ENCODE assay signal across 25 cellular contexts in the genomic region with DNA sequence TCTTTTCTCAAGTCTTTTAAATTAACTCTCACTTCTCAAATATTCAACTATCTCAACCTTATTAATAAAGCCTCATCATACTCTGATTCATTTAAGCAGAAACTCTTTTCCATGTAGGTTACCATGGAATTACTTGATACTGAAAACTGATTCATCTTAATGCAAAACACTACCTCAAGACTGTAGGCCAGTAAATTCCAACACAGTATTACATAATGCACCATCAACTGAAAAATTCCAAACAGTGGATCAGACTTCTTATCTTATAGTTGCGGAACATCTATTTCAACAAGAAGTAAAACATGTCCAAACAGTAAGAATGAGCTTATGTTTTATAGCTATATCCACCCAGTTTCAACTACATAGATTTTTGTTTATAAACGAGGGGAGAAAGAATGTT.
DNase-seq lines count a peak whose midpoint lies in the region; ATAC-seq and TF ChIP-seq lines count a peak whose summit lies in the region.
"Had no signal": no experiment of that assay in that cellular context is flagged by ENCODE, and none has a peak within 500 bp of the region (broad histone marks: within the 10 kb centered on the region; RNA-seq: fewer than 3 reads in every experiment).

No MANE protein-coding gene starts in this region.

- H3K9me3 Mint-ChIP-seq in chondrocyte (ENCODE audit: low read depth): no peaks in the 10 kb centered on the region
- H3K9me3 Mint-ChIP-seq: activated CD4-positive, alpha-beta memory T cell treated with anti-CD3 and anti-CD28 coated beads for 36 hours; CD4-positive, alpha-beta T cell; nephron had no signal

- H3K27me3 Mint-ChIP-seq in chondrocyte (ENCODE audit: low read depth): no peaks in the 10 kb centered on the region
- H3K27me3 Mint-ChIP-seq: activated CD4-positive, alpha-beta memory T cell treated with anti-CD3 and anti-CD28 coated beads for 36 hours; CD4-positive, alpha-beta T cell; progenitor cell of endocrine pancreas had no signal

- H3K9me3 ChIP-seq in IMR-90 (ENCODE audit: control insufficient read depth, insufficient read depth, low read length) (no peaks in the 10 kb centered on the region), mesenchymal stem cell (ENCODE audit: control insufficient read depth, low read length) (no peaks in the 10 kb centered on the region)
- H3K9me3 ChIP-seq in effector memory CD4-positive, alpha-beta T cell (ENCODE audit: control insufficient read depth, low read length): no peaks in the 10 kb centered on the region

- H3K4me3 Mint-ChIP-seq in chondrocyte (ENCODE audit: unreplicated experiment): no peak overlapping the region
- H3K4me3 Mint-ChIP-seq: activated CD4-positive, alpha-beta memory T cell treated with anti-CD3 and anti-CD28 coated beads for 36 hours; CD4-positive, alpha-beta T cell; nephron had no signal

- dilution Hi-C loops in IMR-90 (cut with HindIII; ENCODE audit: low sequenced_read_pairs, unreplicated experiment): no loop called here

- peaks cover 5% of the 10 kb centered on the region for H3K9me1 ChIP-seq in IMR-90 (ENCODE audit: insufficient read depth, low read length)

- no CpG with 5 or more reads among the region's 2 CpGs for WGBS in IMR-90 (ENCODE audit: extremely low coverage in 2 of 2, insufficient read length in 1 of 2), 2 experiments
- whole genome bisulfite sequencing in mesenchymal stem cell: no CpG with 5 or more reads among the region's 2 CpGs

- no peak for TF ChIP-seq POLR2A in IMR-90 (IDR thresholded peaks at IDR 0.05; ENCODE audit: low read depth, low read length)

- CTCF ChIA-PET in IMR-90 (lab: Yijun Ruan, JAX): interaction anchor here (0.5 to 1.3 kb wide), 2 partner anchors 176 to 634 kb away, joined by 4 to 6 read pairs; no protein-coding TSS in a partner anchor

- no peak overlapping the region for H2BK20ac ChIP-seq in IMR-90 (ENCODE audit: low read depth, low read length)

- H2AK9ac ChIP-seq in IMR-90 (replicated peaks; ENCODE audit: low read depth, low read length, poor library complexity): no peak overlapping the region

- BruUV-seq in IMR-90 (replicated peaks; lab: Mats Ljungman, UMichigan): no TSS peak

- H3K56ac ChIP-seq in IMR-90 (ENCODE audit: extremely low read depth, insufficient read depth, low read length): no peak overlapping the region

- H3K9ac ChIP-seq in IMR-90 (ENCODE audit: low read depth, low read length) (no peak overlapping the region), mesenchymal stem cell (ENCODE audit: low read length) (peak overlapping the region; percentile 18)

- no peaks in the 10 kb centered on the region for H3K4me1 ChIP-seq in IMR-90 (ENCODE audit: control insufficient read depth, insufficient read depth, low read length)
- H3K4me1 ChIP-seq in mesenchymal stem cell (ENCODE audit: control insufficient read depth, insufficient read depth, low read depth, low read length): no peaks in the 10 kb centered on the region
- H3K4me1 ChIP-seq in effector memory CD4-positive, alpha-beta T cell (ENCODE audit: control insufficient read depth, insufficient read depth, low read length, poor library complexity, severe bottlenecking): no peaks in the 10 kb centered on the region

- H3K36me3 Mint-ChIP-seq in chondrocyte (ENCODE audit: low read depth): no peaks in the 10 kb centered on the region
- H3K36me3 Mint-ChIP-seq: activated CD4-positive, alpha-beta memory T cell treated with anti-CD3 and anti-CD28 coated beads for 36 hours had no signal

- H3K79me1 ChIP-seq in IMR-90 (ENCODE audit: low read depth in 1 of 2, low read length in 2 of 2): peaks cover 29 to 67% of the 10 kb centered on the region in 2 experiments
- peaks cover 8% of the 10 kb centered on the region for H3K79me1 ChIP-seq in mesenchymal stem cell (replicated peaks; ENCODE audit: low read length, poor library complexity, severe bottlenecking)

- H3K27me3 ChIP-seq in IMR-90 (ENCODE audit: control insufficient read depth, insufficient read depth, low read length) (no peaks in the 10 kb centered on the region), mesenchymal stem cell (ENCODE audit: control insufficient read depth in 1 of 2, insufficient read depth in 1 of 2, low read length in 2 of 2) (no peaks in the 10 kb centered on the region)
- no peaks in the 10 kb centered on the region for H3K27me3 ChIP-seq in effector memory CD4-positive, alpha-beta T cell (replicated peaks; ENCODE audit: control insufficient read depth, insufficient read depth, low read length, poor library complexity, severe bottlenecking)

- no peak overlapping the region for H3K14ac ChIP-seq in IMR-90 (replicated peaks; ENCODE audit: low read depth, low read length)
- no peak overlapping the region for H3K14ac ChIP-seq in mesenchymal stem cell (ENCODE audit: low read length in 2 of 2)

- POLR2A ChIA-PET in IMR-90 (lab: Charles Lee; ENCODE audit: unreplicated experiment): interaction anchor here (0.7 kb wide), 1 partner anchor 10 kb away, joined by 3 read pairs; no protein-coding TSS in a partner anchor

- peak overlapping the region; percentile 75 for H3K27ac Mint-ChIP-seq in chondrocyte (ENCODE audit: unreplicated experiment)
- H3K27ac Mint-ChIP-seq: activated CD4-positive, alpha-beta memory T cell treated with anti-CD3 and anti-CD28 coated beads for 36 hours; CD4-positive, alpha-beta T cell; progenitor cell of endocrine pancreas had no signal

- in situ Hi-C loops in IMR-90 (cut with MboI; ENCODE audit: low sequenced_read_pairs): no loop called here

- H3K4me2 ChIP-seq in IMR-90 (ENCODE audit: low read depth, low read length) (peak overlapping the region; percentile 46; the same call in 1 of the 2 replicates), mesenchymal stem cell (ENCODE audit: low read length, poor library complexity, severe bottlenecking) (no peak overlapping the region)

- no peak overlapping the region for H2BK120ac ChIP-seq in IMR-90 (ENCODE audit: low read depth, low read length)
- H2BK120ac ChIP-seq in mesenchymal stem cell (ENCODE audit: low read depth, low read length): no peak overlapping the region

- H2AFZ ChIP-seq in IMR-90 (replicated peaks; ENCODE audit: low read length, poor library complexity) (no peak overlapping the region), mesenchymal stem cell (ENCODE audit: low read depth, low read length) (no peak overlapping the region)

- H2AK5ac ChIP-seq in IMR-90 (ENCODE audit: low read depth, low read length) (no peak overlapping the region), mesenchymal stem cell (ENCODE audit: low read length, severe bottlenecking) (no peak overlapping the region)

- H3K4ac ChIP-seq in IMR-90 (ENCODE audit: low read depth, low read length): no peak overlapping the region
- H3K4ac ChIP-seq in mesenchymal stem cell (ENCODE audit: low read depth in 1 of 2, low read length in 2 of 2): no peak overlapping the region

- H3K23ac ChIP-seq in IMR-90 (ENCODE audit: low read depth, low read length): no peak overlapping the region
- no peak overlapping the region for H3K23ac ChIP-seq in mesenchymal stem cell (ENCODE audit: low read length in 2 of 2)

- H4K20me1 ChIP-seq in IMR-90 (ENCODE audit: insufficient read depth, low read length): peaks cover 48% of the 10 kb centered on the region; the same call in 1 of the 2 replicates

- H3K27ac ChIP-seq in IMR-90 (ENCODE audit: insufficient read depth, low read length) (no peak overlapping the region; the same call in 1 of the 2 replicates), mesenchymal stem cell (ENCODE audit: low read length, poor library complexity, severe bottlenecking) (no peak overlapping the region)
- H3K27ac ChIP-seq in effector memory CD4-positive, alpha-beta T cell (ENCODE audit: insufficient read depth, low read length, poor library complexity, severe bottlenecking): no peak overlapping the region

- H3K36me3 ChIP-seq in IMR-90 (ENCODE audit: control insufficient read depth, insufficient read depth, low read length) (no peaks in the 10 kb centered on the region), mesenchymal stem cell (ENCODE audit: control insufficient read depth in 1 of 2, insufficient read depth in 2 of 2, low read depth in 1 of 2, low read length in 2 of 2) (no peaks in the 10 kb centered on the region)
- H3K36me3 ChIP-seq in effector memory CD4-positive, alpha-beta T cell (ENCODE audit: control insufficient read depth, insufficient read depth, low read length): no peaks in the 10 kb centered on the region

- no peak overlapping the region for H4K5ac ChIP-seq in IMR-90 (ENCODE audit: low read depth, low read length)

- TF ChIP-seq CTCF in AG10803 (conservative IDR thresholded peaks at IDR 0.05; ENCODE audit: low read length) (no peak), IMR-90 (conservative IDR thresholded peaks at IDR 0.05; ENCODE audit: low read depth, low read length) (no peak), chondrocyte (IDR thresholded peaks at IDR 0.05) (no peak)

- no peak overlapping the region for H4K8ac ChIP-seq in IMR-90 (ENCODE audit: low read depth in 2 of 2, low read length in 2 of 2)
- H4K8ac ChIP-seq in mesenchymal stem cell (ENCODE audit: low read length): no peak overlapping the region

- no peak overlapping the region for H2BK12ac ChIP-seq in mesenchymal stem cell (ENCODE audit: low read length in 2 of 2)

- H2BK15ac ChIP-seq in IMR-90 (ENCODE audit: low read depth, low read length): no peak overlapping the region
- no peak overlapping the region for H2BK15ac ChIP-seq in mesenchymal stem cell (ENCODE audit: low read depth, poor library complexity, severe bottlenecking)

- H3K4me1 Mint-ChIP-seq in chondrocyte (ENCODE audit: low read depth): peaks cover 36% of the 10 kb centered on the region
- H3K4me1 Mint-ChIP-seq: nephron had no signal

- H2BK5ac ChIP-seq in IMR-90 (ENCODE audit: low read depth, low read length, poor library complexity, severe bottlenecking): no peak overlapping the region
- no peak overlapping the region for H2BK5ac ChIP-seq in mesenchymal stem cell (ENCODE audit: low read depth, low read length, poor library complexity, severe bottlenecking)

- DNase-seq in AG10803 (ENCODE audit: low read depth): peak; percentile 59
- peak; percentile 87 for DNase-seq in IMR-90
- no peak for DNase-seq in chondrocyte (ENCODE audit: low spot score)
- DNase-seq in mesenchymal stem cell: peak; percentile 55
- DNase-seq in effector memory CD4-positive, alpha-beta T cell: no peak
- DNase-seq in cardiac septum (ENCODE audit: low spot score): no peak
- no peak for DNase-seq in HPDE6-E6E7 (ENCODE audit: extremely low spot score)
- DNase-seq in LoVo (ENCODE audit: low spot score): no peak
- DNase-seq: ACHN; activated CD4-positive, alpha-beta memory T cell treated with anti-CD3 and anti-CD28 coated beads for 36 hours; activated CD4-positive, CD25-positive, alpha-beta regulatory T cell; activated naive CD4-positive, alpha-beta T cell; amygdala; CD4-positive, alpha-beta T cell; DMS153; effector CD4-positive, alpha-beta T cell; NCI-H1092 treated with DMSO at 0.1 percent for 48 hours; NCI-H2029; NCI-H345; SW 1271 had no signal

- no peak overlapping the region for H3K4me3 ChIP-seq in AG10803 (ENCODE audit: low read length)
- no peak overlapping the region for H3K4me3 ChIP-seq in IMR-90 (ENCODE audit: insufficient read depth, low read depth, low read length)
- H3K4me3 ChIP-seq in mesenchymal stem cell (ENCODE audit: insufficient read depth in 1 of 2, low read depth in 1 of 2, low read length in 2 of 2): no peak overlapping the region
- no peak overlapping the region for H3K4me3 ChIP-seq in effector memory CD4-positive, alpha-beta T cell (ENCODE audit: insufficient read depth, low read depth, low read length, poor library complexity, severe bottlenecking)

- no peak overlapping the region for H4K91ac ChIP-seq in IMR-90 (ENCODE audit: insufficient read depth, low read depth, low read length)
- no peak overlapping the region for H4K91ac ChIP-seq in mesenchymal stem cell (ENCODE audit: low read length)

- peak; percentile 84 for ATAC-seq in IMR-90 (ENCODE audit: low read depth)
- ATAC-seq: esophagus mucosa, left lobe of liver, Right ventricle myocardium inferior had no signal

- intact Hi-C loops in IMR-90 (cut with micrococcal nuclease): no loop called here
- intact Hi-C loops in cardiac septum (cut with DNase I): no loop called here

- H3K18ac ChIP-seq in IMR-90 (ENCODE audit: low read depth, low read length) (no peak overlapping the region), mesenchymal stem cell (ENCODE audit: low read depth in 1 of 2, low read length in 2 of 2) (no peak overlapping the region)

- no peak for TF ChIP-seq RAD21 in IMR-90 (IDR thresholded peaks at IDR 0.05; ENCODE audit: low read length)

Comparison
In these comparisons a context has a peak if more than half of its experiments do, and no peak if none do; other contexts are left out.
1. DNase-seq: peak in AG10803 (single experiment), IMR-90 (single experiment) and mesenchymal stem cell (single experiment); none in chondrocyte (single experiment), effector memory CD4-positive, alpha-beta T cell (0 of 3), cardiac septum (single experiment), HPDE6-E6E7 (single experiment) and LoVo (single experiment).